ENCODE assay signal across 16 cellular contexts in the genomic region with DNA sequence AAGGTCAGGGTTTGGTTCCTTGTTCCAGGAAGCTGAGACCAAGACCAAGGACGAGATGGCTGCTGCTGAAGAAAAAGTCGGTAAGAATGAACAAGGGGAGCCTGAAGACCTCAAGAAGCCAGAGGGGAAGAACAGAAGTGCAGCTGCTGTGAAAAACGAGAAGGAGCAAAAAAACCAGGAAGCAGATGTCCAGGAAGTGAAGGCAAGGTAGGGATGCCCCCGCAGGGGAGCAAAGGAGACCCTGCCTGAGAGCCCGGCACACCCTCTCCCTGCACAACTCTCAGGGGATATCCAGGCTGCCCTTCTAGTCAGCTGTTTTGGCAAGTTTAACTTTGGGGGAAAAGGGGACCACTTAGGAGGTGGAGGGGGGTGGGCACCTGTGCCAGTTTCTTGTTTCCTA. TPM values are rescaled to one million over a fixed set of nuclear protein-coding genes. Genes with fewer than 3 reads are reported as not detected.
A peak's percentile ranks its signal among the peaks of the same experiment; 100 is the strongest.
DNase-seq lines count a peak whose midpoint lies in the region; ATAC-seq and TF ChIP-seq lines count a peak whose summit lies in the region.
"Had no signal": no experiment of that assay in that cellular context is flagged by ENCODE, and none has a peak within 500 bp of the region (broad histone marks: within the 10 kb centered on the region; RNA-seq: fewer than 3 reads in every experiment).

No MANE protein-coding gene starts in this region.

- H3K36me3 Mint-ChIP-seq in activated CD4-positive, alpha-beta T cell treated with anti-CD3 and anti-CD28 coated beads, Interleukin-2, amount 10 ng/mL, durations not matched to agents 7 days and 5 days (ENCODE audit: low read depth), result peaks cover 58% of the 10 kb centered on the region
- H3K36me3 Mint-ChIP-seq in activated T-helper 17 cell treated with anti-CD3 and anti-CD28 coated beads, Interleukin-2, amount 50 U/mL, for 72 hours (ENCODE audit: low read depth), result peaks cover 65% of the 10 kb centered on the region
- H3K36me3 Mint-ChIP-seq in nephron progenitor cell (ENCODE audit: low read depth), result peaks cover 19% of the 10 kb centered on the region

- in situ Hi-C loops in KBM-7 (cut with MboI; ENCODE audit: low pct_unique_long_range_greater_than_20kb, low sequenced_read_pairs), result no loop called here

- no peak overlapping the region for H3K4me3 Mint-ChIP-seq in activated CD4-positive, alpha-beta T cell treated with anti-CD3 and anti-CD28 coated beads, Interleukin-2, amount 10 ng/mL, durations not matched to agents 7 days and 5 days
- no peak overlapping the region for H3K4me3 Mint-ChIP-seq in activated T-helper 17 cell treated with anti-CD3 and anti-CD28 coated beads, Interleukin-2, amount 50 U/mL, for 72 hours
- H3K4me3 Mint-ChIP-seq in nephron progenitor cell, result no peak overlapping the region

- no peak for ATAC-seq in activated T-helper 17 cell treated with anti-CD3 and anti-CD28 coated beads, Interleukin-2, amount 50 U/mL, for 72 hours (replicated peaks)
- ATAC-seq in GM18870 (IDR thresholded peaks at IDR 0.05; ENCODE audit: unreplicated experiment), result no peak
- ATAC-seq in HG03097 (IDR thresholded peaks at IDR 0.05; ENCODE audit: low FRiP score, unreplicated experiment), result no peak
- ATAC-seq: right cardiac atrium had no signal

- H3K27me3 Mint-ChIP-seq in activated CD4-positive, alpha-beta T cell treated with anti-CD3 and anti-CD28 coated beads, Interleukin-2, amount 10 ng/mL, durations not matched to agents 7 days and 5 days, result no peaks in the 10 kb centered on the region
- no peaks in the 10 kb centered on the region for H3K27me3 Mint-ChIP-seq in activated T-helper 17 cell treated with anti-CD3 and anti-CD28 coated beads, Interleukin-2, amount 50 U/mL, for 72 hours
- peaks cover 3% of the 10 kb centered on the region for H3K27me3 Mint-ChIP-seq in nephron progenitor cell (ENCODE audit: low read depth, poor library complexity)

- H3K27ac Mint-ChIP-seq in activated CD4-positive, alpha-beta T cell treated with anti-CD3 and anti-CD28 coated beads, Interleukin-2, amount 10 ng/mL, durations not matched to agents 7 days and 5 days, result peak overlapping the region; percentile 76
- peak overlapping the region; percentile 78 for H3K27ac Mint-ChIP-seq in activated T-helper 17 cell treated with anti-CD3 and anti-CD28 coated beads, Interleukin-2, amount 50 U/mL, for 72 hours
- H3K27ac Mint-ChIP-seq in nephron progenitor cell, result peak overlapping the region; percentile 60

- POLR2A ChIA-PET in activated CD4-positive, alpha-beta T cell treated with anti-CD3 and anti-CD28 coated beads, Interleukin-2, amount 10 ng/mL, durations not matched to agents 7 days and 5 days (lab: Charles Lee), result no interaction called here

- no peak for DNase-seq in activated CD4-positive, alpha-beta T cell treated with anti-CD3 and anti-CD28 coated beads, Interleukin-2, amount 10 ng/mL, durations not matched to agents 7 days and 5 days
- no peak for DNase-seq in activated CD4-positive, alpha-beta T cell treated with anti-CD3 and anti-CD28 coated beads, Interleukin-2, amount 50 U/mL, for 48 hours
- DNase-seq in KBM-7, result peak; percentile 82
- DNase-seq in nephron progenitor cell, result no peak
- no peak for DNase-seq in NCI-H1417 treated with DMSO at 0.1 percent for 48 hours (lab: John Stamatoyannopoulos, UW)
- DNase-seq: activated CD4-positive, CD25-positive, alpha-beta regulatory T cell treated with anti-CD3 and anti-CD28 coated beads, Interleukin-2, amount 50 U/mL, for 72 hours; activated T-cell treated with anti-CD3 and anti-CD28 coated beads, Interleukin-2, amount 50 U/mL, for 1 hour; aorta; Karpas-422; midbrain; NCI-H146; NCI-H446 had no signal

- CTCF ChIA-PET in activated CD4-positive, alpha-beta T cell treated with anti-CD3 and anti-CD28 coated beads, Interleukin-2, amount 10 ng/mL, durations not matched to agents 7 days and 5 days (lab: Charles Lee), result interaction anchor here (1.0 kb wide), 1 partner anchor 11 kb away, joined by 6 read pairs; no protein-coding TSS in a partner anchor

- peaks cover 18% of the 10 kb centered on the region for H3K4me1 Mint-ChIP-seq in activated CD4-positive, alpha-beta T cell treated with anti-CD3 and anti-CD28 coated beads, Interleukin-2, amount 10 ng/mL, durations not matched to agents 7 days and 5 days
- H3K4me1 Mint-ChIP-seq in activated T-helper 17 cell treated with anti-CD3 and anti-CD28 coated beads, Interleukin-2, amount 50 U/mL, for 72 hours, result peaks cover 8% of the 10 kb centered on the region
- peaks cover 57% of the 10 kb centered on the region for H3K4me1 Mint-ChIP-seq in nephron progenitor cell

- no peaks in the 10 kb centered on the region for H3K9me3 Mint-ChIP-seq in activated CD4-positive, alpha-beta T cell treated with anti-CD3 and anti-CD28 coated beads, Interleukin-2, amount 10 ng/mL, durations not matched to agents 7 days and 5 days
- no peaks in the 10 kb centered on the region for H3K9me3 Mint-ChIP-seq in activated T-helper 17 cell treated with anti-CD3 and anti-CD28 coated beads, Interleukin-2, amount 50 U/mL, for 72 hours
- H3K9me3 Mint-ChIP-seq in nephron progenitor cell, result no peaks in the 10 kb centered on the region

- TF ChIP-seq CTCF in nephron progenitor cell (IDR thresholded peaks at IDR 0.05), result no peak

RNA-seq across cellular contexts. Expression of a gene that starts 29.0 kb away (rescaled TPM):
- total RNA-seq in activated CD4-positive, alpha-beta T cell treated with anti-CD3 and anti-CD28 coated beads, Interleukin-2, amount 10 ng/mL, durations not matched to agents 7 days and 5 days, result 100 to 1,000 TPM; 579 to 602 TPM
- total RNA-seq in activated T-helper 17 cell treated with anti-CD3 and anti-CD28 coated beads, Interleukin-2, amount 50 U/mL, for 72 hours, result 1,000 to 10,000 TPM; 1,022 to 1,405 TPM
